In the genomic region with DNA sequence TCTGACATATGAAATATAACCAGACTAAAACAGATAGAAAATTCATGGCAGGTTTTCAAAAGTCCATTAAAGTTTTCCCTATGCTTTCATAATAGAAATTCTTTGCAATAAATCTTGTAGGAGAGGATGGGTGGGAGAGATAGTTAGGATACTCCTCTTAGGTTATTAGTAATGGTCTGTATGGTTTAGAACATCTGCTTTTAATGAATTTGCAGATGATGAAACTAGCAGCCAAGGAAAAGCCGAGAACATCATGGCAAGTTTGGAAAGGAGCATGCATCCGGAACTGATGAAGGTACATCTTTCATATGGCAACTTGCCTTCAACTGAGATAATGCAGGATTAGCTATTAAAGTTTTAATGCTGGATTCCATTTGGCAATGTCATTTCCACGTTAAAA, we compare ENCODE assay signal across 1 cellular context.
TF ChIP-seq lines count a peak whose summit lies in the region.

No MANE protein-coding gene starts in this region.

TF ChIP-seq in IMR-90, 13 proteins besides CTCF, POLR2A, EP300 and RAD21:
- TF ChIP-seq RCOR1 (IDR thresholded peaks at IDR 0.05; ENCODE audit: insufficient replicate concordance, low read length) (no peak), MAZ (IDR thresholded peaks at IDR 0.05; ENCODE audit: borderline replicate concordance, low read depth, low read length) (no peak), RFX5 (IDR thresholded peaks at IDR 0.05; ENCODE audit: low read depth, low read length) (no peak), MAFK (IDR thresholded peaks at IDR 0.05; ENCODE audit: low read depth, low read length) (no peak), BHLHE40 (IDR thresholded peaks at IDR 0.05; ENCODE audit: low read depth, low read length) (no peak), FOS (IDR thresholded peaks at IDR 0.05; ENCODE audit: low read depth, low read length) (no peak), CEBPB (IDR thresholded peaks at IDR 0.05; ENCODE audit: low read depth, low read length) (no peak), ELK1 (IDR thresholded peaks at IDR 0.05; ENCODE audit: borderline replicate concordance, low read depth, low read length) (no peak)
